Comparison of ENCODE assay signal across 8 cellular contexts in the genomic region with DNA sequence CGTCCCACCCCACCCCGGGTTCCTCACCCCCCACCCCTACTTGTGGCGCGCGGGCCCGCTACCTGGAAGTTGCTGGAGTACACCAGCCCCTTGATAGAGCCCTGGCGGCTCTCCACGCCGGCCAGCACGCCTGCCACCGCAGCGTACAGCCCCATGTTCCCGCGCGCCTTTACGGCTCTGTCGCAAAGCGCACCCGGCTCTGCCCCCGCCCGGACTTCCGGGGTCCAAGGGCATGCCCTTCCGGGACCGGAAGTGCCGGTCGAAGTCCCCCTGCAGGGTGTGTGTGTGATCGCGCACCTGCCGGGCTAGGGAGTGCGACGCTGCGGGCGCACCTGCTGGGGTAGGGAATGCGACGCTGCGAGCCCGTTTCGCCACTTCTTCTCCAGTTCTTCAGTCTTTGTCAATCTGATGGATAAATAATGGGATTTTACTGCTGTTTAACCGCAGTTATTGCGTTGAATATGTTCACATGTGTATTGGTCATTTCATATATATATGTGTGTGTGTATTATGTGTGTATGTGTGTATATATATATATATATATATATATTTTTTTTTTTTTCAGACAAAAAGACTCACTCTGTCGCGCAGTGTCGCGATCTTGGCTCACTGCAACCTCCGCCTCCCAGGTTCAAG. TPM values are rescaled to one million over a fixed set of nuclear protein-coding genes. Genes with fewer than 3 reads are reported as not detected.
A peak's percentile ranks its signal among the peaks of the same experiment; 100 is the strongest.
DNase-seq lines count a peak whose midpoint lies in the region; ATAC-seq and TF ChIP-seq lines count a peak whose summit lies in the region.
"Not testable (repeated sequence)": the region's sequence is repeated elsewhere in the genome, so short reads cannot be mapped to it uniquely, and the experiment has no call there.

No MANE protein-coding gene starts in this region.

- not testable (repeated sequence) for H3K27ac Mint-ChIP-seq in activated T-helper 2 cell treated with anti-CD3 and anti-CD28 coated beads, Interferon-gamma antibody, Interleukin-2, Interleukin-4, amounts not matched to agents 10 μg/mL and 5 μg/mL and 100 μg/mL, durations not matched to agents 14 hours and 24 hours and 36 hours
- H3K27ac Mint-ChIP-seq in naive thymus-derived CD4-positive, alpha-beta T cell, result peak overlapping the region in 4 of 9 donors; percentile 75 to 84 (median 80)

- POLR2A ChIA-PET in naive thymus-derived CD4-positive, alpha-beta T cell (lab: Charles Lee), result not testable (repeated sequence)

- H3K27ac ChIP-seq in esophagus muscularis mucosa (replicated peaks in 1 of 4); naive thymus-derived CD4-positive, alpha-beta T cell (ENCODE audit: low read depth, low read length); tibial nerve: not testable (repeated sequence)

- intact Hi-C loops in activated T-helper 2 cell treated with anti-CD3 and anti-CD28 coated beads, Interferon-gamma antibody, Interleukin-2, Interleukin-4, amounts not matched to agents 10 μg/mL and 5 μg/mL and 100 μg/mL, durations not matched to agents 14 hours and 24 hours and 36 hours (cut with micrococcal nuclease); esophagus muscularis mucosa (cut with DNase I); naive thymus-derived CD4-positive, alpha-beta T cell (cut with micrococcal nuclease): not testable (repeated sequence)

- not testable (repeated sequence) for H3K36me3 Mint-ChIP-seq in activated T-helper 2 cell treated with anti-CD3 and anti-CD28 coated beads, Interferon-gamma antibody, Interleukin-2, Interleukin-4, amounts not matched to agents 10 μg/mL and 5 μg/mL and 100 μg/mL, durations not matched to agents 14 hours and 24 hours and 36 hours (ENCODE audit: low read depth); naive thymus-derived CD4-positive, alpha-beta T cell

- H3K4me1 Mint-ChIP-seq in activated T-helper 2 cell treated with anti-CD3 and anti-CD28 coated beads, Interferon-gamma antibody, Interleukin-2, Interleukin-4, amounts not matched to agents 10 μg/mL and 5 μg/mL and 100 μg/mL, durations not matched to agents 14 hours and 24 hours and 36 hours (ENCODE audit: low read depth); naive thymus-derived CD4-positive, alpha-beta T cell: not testable (repeated sequence)

- ATAC-seq in GM18502 (IDR thresholded peaks at IDR 0.05; ENCODE audit: poor library complexity, unreplicated experiment) (peak; percentile 85), GM21423 (IDR thresholded peaks at IDR 0.05; ENCODE audit: unreplicated experiment) (peak; percentile 89), HG03025 (IDR thresholded peaks at IDR 0.05; ENCODE audit: low FRiP score, unreplicated experiment) (peak; percentile 87)
- ATAC-seq in naive thymus-derived CD4-positive, alpha-beta T cell, result peak; percentile 97

- not testable (repeated sequence) for TF ChIP-seq CTCF in esophagus muscularis mucosa (IDR thresholded peaks at IDR 0.05); tibial nerve (IDR thresholded peaks at IDR 0.05)

- not testable (repeated sequence) for H3K4me1 ChIP-seq in esophagus muscularis mucosa; naive thymus-derived CD4-positive, alpha-beta T cell (ENCODE audit: control insufficient read depth in 2 of 2, insufficient read depth in 2 of 2, low read length in 2 of 2); tibial nerve

- TF ChIP-seq POLR2A in esophagus muscularis mucosa (IDR thresholded peaks at IDR 0.05; ENCODE audit: low read depth); tibial nerve (IDR thresholded peaks at IDR 0.05): not testable (repeated sequence)

- 0% methylated on average over 2 of the region's 45 CpGs for WGBS in esophagus muscularis mucosa
- WGBS in tibial nerve, 2 donors, result 18 to 54% methylated on average over 3 to 7 of the region's 45 CpGs

- H3K4me3 Mint-ChIP-seq in activated T-helper 2 cell treated with anti-CD3 and anti-CD28 coated beads, Interferon-gamma antibody, Interleukin-2, Interleukin-4, amounts not matched to agents 10 μg/mL and 5 μg/mL and 100 μg/mL, durations not matched to agents 14 hours and 24 hours and 36 hours (ENCODE audit: low read depth), result peak overlapping the region; percentile 78
- peak overlapping the region in 8 of 10 donors; percentile 67 to 89 (median 84) for H3K4me3 Mint-ChIP-seq in naive thymus-derived CD4-positive, alpha-beta T cell

- peak overlapping the region; percentile 34 for H3K4me3 ChIP-seq in MG63
- peak overlapping the region; percentile 45 to 58 (median 47) for H3K4me3 ChIP-seq in esophagus muscularis mucosa
- not testable (repeated sequence) for H3K4me3 ChIP-seq in naive thymus-derived CD4-positive, alpha-beta T cell (ENCODE audit: low read length)
- peak overlapping the region in 3 of 4 donors; percentile 32 to 49 (median 33) for H3K4me3 ChIP-seq in tibial nerve

- H3K27me3 Mint-ChIP-seq in activated T-helper 2 cell treated with anti-CD3 and anti-CD28 coated beads, Interferon-gamma antibody, Interleukin-2, Interleukin-4, amounts not matched to agents 10 μg/mL and 5 μg/mL and 100 μg/mL, durations not matched to agents 14 hours and 24 hours and 36 hours (ENCODE audit: low read depth); naive thymus-derived CD4-positive, alpha-beta T cell: not testable (repeated sequence)

- H3K9me3 Mint-ChIP-seq in activated T-helper 2 cell treated with anti-CD3 and anti-CD28 coated beads, Interferon-gamma antibody, Interleukin-2, Interleukin-4, amounts not matched to agents 10 μg/mL and 5 μg/mL and 100 μg/mL, durations not matched to agents 14 hours and 24 hours and 36 hours; naive thymus-derived CD4-positive, alpha-beta T cell: not testable (repeated sequence)

- TF ChIP-seq EP300 in esophagus muscularis mucosa (IDR thresholded peaks at IDR 0.05); tibial nerve (IDR thresholded peaks at IDR 0.05): not testable (repeated sequence)

- not testable (repeated sequence) for H3K36me3 ChIP-seq in MG63; esophagus muscularis mucosa; naive thymus-derived CD4-positive, alpha-beta T cell (ENCODE audit: control insufficient read depth in 2 of 3, insufficient read depth in 3 of 3, low read length in 3 of 3); tibial nerve

- H3K27me3 ChIP-seq in MG63; esophagus muscularis mucosa; naive thymus-derived CD4-positive, alpha-beta T cell (ENCODE audit: control insufficient read depth in 2 of 2, insufficient read depth in 2 of 2, low read length in 2 of 2); tibial nerve: not testable (repeated sequence)

- CTCF ChIA-PET in naive thymus-derived CD4-positive, alpha-beta T cell (lab: Charles Lee), result interaction anchor here (0.7 kb wide), 1 partner anchor 604 kb away, joined by 3 read pairs; no protein-coding TSS in a partner anchor

- not testable (repeated sequence) for DNase-seq in MG63; activated T-helper 2 cell treated with anti-CD3 and anti-CD28 coated beads, Interferon-gamma antibody, Interleukin-2, Interleukin-4, amounts not matched to agents 10 μg/mL and 5 μg/mL and 100 μg/mL, durations not matched to agents 14 hours and 24 hours and 36 hours (ENCODE audit: low spot score); esophagus muscularis mucosa (ENCODE audit: extremely low spot score); tibial nerve (ENCODE audit: low spot score in 2 of 2)
- peak in 5 of 9 donors; percentile 16 to 41 (median 23) for DNase-seq in naive thymus-derived CD4-positive, alpha-beta T cell

- H3K9me3 ChIP-seq in MG63; esophagus muscularis mucosa; naive thymus-derived CD4-positive, alpha-beta T cell (ENCODE audit: control insufficient read depth in 2 of 3, low read length in 3 of 3); tibial nerve: not testable (repeated sequence)

RNA-seq across cellular contexts. Expression of gene TRIM74, which starts 14.6 kb away (rescaled TPM):
- total RNA-seq in MG63 (2014; rRNA removed; shearing (Covaris generic); ENCODE audit: low replicate concordance), result not detected in 2 replicates
- total RNA-seq in activated T-helper 2 cell treated with anti-CD3 and anti-CD28 coated beads, Interferon-gamma antibody, Interleukin-2, Interleukin-4, amounts not matched to agents 10 μg/mL and 5 μg/mL and 100 μg/mL, durations not matched to agents 14 hours and 24 hours and 36 hours, result 0.43 and 0.69 TPM in 2 replicates
- total RNA-seq in esophagus muscularis mucosa, result 1 to 10 TPM in 1 of 4 donors, not detected in 3; 1.2 TPM
- 1 to 10 TPM; 1.3 to 9.4 (median 5.1) TPM for total RNA-seq in naive thymus-derived CD4-positive, alpha-beta T cell
- polyA plus RNA-seq in naive thymus-derived CD4-positive, alpha-beta T cell, result under 1 TPM in 1 of 2 donors, not detected in 1; 0.31 TPM
- total RNA-seq in tibial nerve, result 1 to 10 TPM in 1 of 4 donors, not detected in 3; 1.4 TPM

RNA-seq across cellular contexts. Expression of gene POM121, which starts 29.8 kb away (rescaled TPM):
- 1.2 and 1.8 TPM in 2 replicates for total RNA-seq in MG63 (2014; rRNA removed; shearing (Covaris generic); ENCODE audit: low replicate concordance)
- 70.6 and 71.4 TPM in 2 replicates for total RNA-seq in activated T-helper 2 cell treated with anti-CD3 and anti-CD28 coated beads, Interferon-gamma antibody, Interleukin-2, Interleukin-4, amounts not matched to agents 10 μg/mL and 5 μg/mL and 100 μg/mL, durations not matched to agents 14 hours and 24 hours and 36 hours
- 10 to 100 TPM; 15.6 to 26.2 (median 17.2) TPM for total RNA-seq in esophagus muscularis mucosa
- total RNA-seq in naive thymus-derived CD4-positive, alpha-beta T cell, result 10 to 100 TPM; 60.8 to 73.4 (median 64.8) TPM
- 10 to 100 TPM; 10.9 to 19.8 TPM for polyA plus RNA-seq in naive thymus-derived CD4-positive, alpha-beta T cell
- total RNA-seq in tibial nerve, result 10 to 100 TPM; 14.2 to 22.2 (median 17.5) TPM
